Comparison of ENCODE assay signal across 12 cellular contexts in genomic region chr12:55908726-55909512, GRCh38. TPM values are rescaled to one million over a fixed set of nuclear protein-coding genes. Genes with fewer than 3 reads are reported as not detected.
A peak's percentile ranks its signal among the peaks of the same experiment; 100 is the strongest.
DNase-seq lines count a peak whose midpoint lies in the region; ATAC-seq, FAIRE-seq and TF ChIP-seq lines count a peak whose summit lies in the region.
"Had no signal": no experiment of that assay in that cellular context is flagged by ENCODE, and none has a peak within 500 bp of the region (broad histone marks: within the 10 kb centered on the region; RNA-seq: fewer than 3 reads in every experiment).

No MANE protein-coding gene starts in this region.

- no peaks in the 10 kb centered on the region for H3K27me3 Mint-ChIP-seq in T-helper 2 cell treated with Interferon-gamma antibody and Interleukin-4, amounts not matched to agents 5 μg/mL and 100 μg/mL, for 36 hours (ENCODE audit: low read depth)
- no peaks in the 10 kb centered on the region for H3K27me3 Mint-ChIP-seq in astrocyte (ENCODE audit: low read depth, unreplicated experiment)
- no peaks in the 10 kb centered on the region for H3K27me3 Mint-ChIP-seq in stimulated activated memory B cell treated with anti-CD40 and anti-IgM and Interleukin-4, amounts not matched to agents 10 μg/mL and 1 μg/mL and 100 μg/mL, for 72 hours

- peak overlapping the region; percentile 32 for H3K27ac Mint-ChIP-seq in T-helper 2 cell treated with Interferon-gamma antibody and Interleukin-4, amounts not matched to agents 5 μg/mL and 100 μg/mL, for 36 hours
- H3K27ac Mint-ChIP-seq in astrocyte (ENCODE audit: unreplicated experiment) = peak overlapping the region; percentile 63
- H3K27ac Mint-ChIP-seq in stimulated activated memory B cell treated with anti-CD40 and anti-IgM and Interleukin-4, amounts not matched to agents 10 μg/mL and 1 μg/mL and 100 μg/mL, for 72 hours = peak overlapping the region; percentile 17

- no peaks in the 10 kb centered on the region for H3K4me1 ChIP-seq in astrocyte (ENCODE audit: insufficient read depth, low read length)
- H3K4me1 ChIP-seq in BE2C = no peaks in the 10 kb centered on the region

- peaks cover under 1% of the 10 kb centered on the region for H3K36me3 ChIP-seq in astrocyte (ENCODE audit: insufficient read depth, low read length)
- peaks cover 7% of the 10 kb centered on the region; the same call in 1 of the 2 replicates for H3K36me3 ChIP-seq in BE2C

- no peaks in the 10 kb centered on the region for H3K9me3 ChIP-seq in astrocyte (ENCODE audit: insufficient read depth, low read depth, low read length)
- H3K9me3 ChIP-seq in BE2C = no peaks in the 10 kb centered on the region

- no peaks in the 10 kb centered on the region for H3K9me3 Mint-ChIP-seq in T-helper 2 cell treated with Interferon-gamma antibody and Interleukin-4, amounts not matched to agents 5 μg/mL and 100 μg/mL, for 36 hours
- H3K9me3 Mint-ChIP-seq in astrocyte (ENCODE audit: unreplicated experiment) = no peaks in the 10 kb centered on the region
- H3K9me3 Mint-ChIP-seq in stimulated activated memory B cell treated with anti-CD40 and anti-IgM and Interleukin-4, amounts not matched to agents 10 μg/mL and 1 μg/mL and 100 μg/mL, for 72 hours = no peaks in the 10 kb centered on the region

- H3K27me3 ChIP-seq in astrocyte (ENCODE audit: insufficient read depth, low read length) (no peaks in the 10 kb centered on the region), BE2C (no peaks in the 10 kb centered on the region)

- no peak for FAIRE-seq in astrocyte (lab: Jason Lieb, UNC)
- FAIRE-seq: endometrium had no signal

- ATAC-seq in stimulated activated memory B cell treated with anti-CD40 and anti-IgM and Interleukin-4, amounts not matched to agents 10 μg/mL and 1 μg/mL and 100 μg/mL, for 72 hours = no peak
- no peak for ATAC-seq in GM19467 (IDR thresholded peaks at IDR 0.05; ENCODE audit: unreplicated experiment)

- TF ChIP-seq CTCF in astrocyte (IDR thresholded peaks at IDR 0.05; ENCODE audit: insufficient read depth, low read depth, low read length) (no peak), BE2C (IDR thresholded peaks at IDR 0.05; ENCODE audit: low read depth, low read length) (no peak)

- H3K9ac ChIP-seq in astrocyte (ENCODE audit: low read length) = peak overlapping the region; percentile 13

- H3K4me1 Mint-ChIP-seq in T-helper 2 cell treated with Interferon-gamma antibody and Interleukin-4, amounts not matched to agents 5 μg/mL and 100 μg/mL, for 36 hours (ENCODE audit: low read depth) = peaks cover 11% of the 10 kb centered on the region
- H3K4me1 Mint-ChIP-seq in astrocyte (ENCODE audit: low read depth, unreplicated experiment) = peaks cover 9% of the 10 kb centered on the region
- peaks cover 24% of the 10 kb centered on the region for H3K4me1 Mint-ChIP-seq in stimulated activated memory B cell treated with anti-CD40 and anti-IgM and Interleukin-4, amounts not matched to agents 10 μg/mL and 1 μg/mL and 100 μg/mL, for 72 hours

- peak overlapping the region; percentile 43 for H3K27ac ChIP-seq in astrocyte (ENCODE audit: low read depth, low read length)

- no peak overlapping the region for H2AFZ ChIP-seq in astrocyte (ENCODE audit: low read depth, low read length)

- DNase-seq in T-helper 2 cell treated with Interferon-gamma antibody and Interleukin-4, amounts not matched to agents 5 μg/mL and 100 μg/mL, for 36 hours (ENCODE audit: low spot score) = no peak
- DNase-seq in T-helper 2 cell (no peak), astrocyte (ENCODE audit: low read depth) (peak; percentile 54), iris pigment epithelial cell (ENCODE audit: low read depth) (peak; percentile 58), DMS79 (lab: John Stamatoyannopoulos, UW) (no peak), BE2C (no peak)
- DNase-seq: NCI-H1436 treated with DMSO at 0.1 percent for 48 hours, SHP77, trophoblast cell had no signal

- peaks cover 12% of the 10 kb centered on the region for H3K36me3 Mint-ChIP-seq in T-helper 2 cell treated with Interferon-gamma antibody and Interleukin-4, amounts not matched to agents 5 μg/mL and 100 μg/mL, for 36 hours (ENCODE audit: low read depth)
- H3K36me3 Mint-ChIP-seq in astrocyte (ENCODE audit: low read depth, unreplicated experiment) = peaks cover 5% of the 10 kb centered on the region
- H3K36me3 Mint-ChIP-seq in stimulated activated memory B cell treated with anti-CD40 and anti-IgM and Interleukin-4, amounts not matched to agents 10 μg/mL and 1 μg/mL and 100 μg/mL, for 72 hours = peaks cover 24% of the 10 kb centered on the region

- H3K4me2 ChIP-seq in astrocyte (ENCODE audit: low read length) = peak overlapping the region; percentile 44

- peaks cover 8% of the 10 kb centered on the region for H3K79me2 ChIP-seq in astrocyte (ENCODE audit: insufficient read depth, low read length)

- H3K4me3 ChIP-seq in astrocyte (ENCODE audit: insufficient read depth, low read depth, low read length) (no peak overlapping the region), BE2C (ENCODE audit: low read depth, low read length) (no peak overlapping the region)

- H4K20me1 ChIP-seq in astrocyte (ENCODE audit: insufficient read depth, low read length) = peaks cover 3% of the 10 kb centered on the region

- H3K4me3 Mint-ChIP-seq in T-helper 2 cell treated with Interferon-gamma antibody and Interleukin-4, amounts not matched to agents 5 μg/mL and 100 μg/mL, for 36 hours = no peak overlapping the region
- no peak overlapping the region for H3K4me3 Mint-ChIP-seq in astrocyte (ENCODE audit: unreplicated experiment)
- no peak overlapping the region for H3K4me3 Mint-ChIP-seq in stimulated activated memory B cell treated with anti-CD40 and anti-IgM and Interleukin-4, amounts not matched to agents 10 μg/mL and 1 μg/mL and 100 μg/mL, for 72 hours

RNA-seq across cellular contexts. Expression of gene PYM1, which starts 18.8 kb away (rescaled TPM):
- total RNA-seq in astrocyte = 31.5 and 33.6 TPM in 2 replicates
- 165 TPM for polyA plus RNA-seq in BE2C (2012; ENCODE audit: insufficient read depth, insufficient read length, low read depth)

RNA-seq across cellular contexts. Expression of gene DGKA, which starts 22.0 kb away (rescaled TPM):
- 108 and 118 TPM in 2 replicates for total RNA-seq in astrocyte
- 8.9 TPM for polyA plus RNA-seq in BE2C (2012; ENCODE audit: insufficient read depth, insufficient read length, low read depth)

RNA-seq across cellular contexts. Expression of gene PMEL, which starts 56.9 kb away (rescaled TPM):
- total RNA-seq in astrocyte = 3.9 and 13.8 TPM in 2 replicates
- 4.7 TPM for polyA plus RNA-seq in BE2C (2012; ENCODE audit: insufficient read depth, insufficient read length, low read depth)

RNA-seq across cellular contexts. Expression of gene CDK2, which starts 57.7 kb away (rescaled TPM):
- total RNA-seq in astrocyte = 37.8 and 44.3 TPM in 2 replicates
- 16.5 TPM for polyA plus RNA-seq in BE2C (2012; ENCODE audit: insufficient read depth, insufficient read length, low read depth)

Comparison
In these comparisons a context has a peak if more than half of its experiments do, and no peak if none do; other contexts are left out.
1. DNase-seq: peak in astrocyte (single experiment) and iris pigment epithelial cell (single experiment); none in T-helper 2 cell treated with Interferon-gamma antibody and Interleukin-4, amounts not matched to agents 5 μg/mL and 100 μg/mL, for 36 hours (single experiment), T-helper 2 cell (0 of 5), DMS79 (single experiment) and BE2C (single experiment).
2. Peak in every context shown above with its lines, with median percentiles within 50 percentile points of each other: H3K27ac Mint-ChIP-seq.